43 cellular contexts compared by ENCODE assay signal in the genomic region with DNA sequence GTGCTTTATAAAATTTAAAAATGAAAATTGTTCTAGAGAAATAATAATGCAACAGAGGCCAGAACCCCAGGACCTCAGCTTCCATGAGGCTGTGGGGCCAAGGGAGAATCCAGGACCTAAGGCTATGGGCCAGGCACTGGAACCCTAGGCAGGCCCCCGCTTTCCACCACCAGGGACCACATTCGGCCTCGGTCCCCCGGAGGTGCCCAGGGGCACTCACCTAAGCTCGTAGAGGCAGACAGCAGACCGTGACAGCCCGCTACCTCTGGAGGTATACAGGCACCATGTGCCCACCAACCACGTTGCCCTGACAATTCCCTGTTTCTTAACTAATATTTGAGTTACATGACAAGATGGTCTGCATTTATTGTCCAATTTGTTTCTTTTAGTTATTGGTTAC. TPM values are rescaled to one million over a fixed set of nuclear protein-coding genes. Genes with fewer than 3 reads are reported as not detected.
"Had no signal": no experiment of that assay in that cellular context is flagged by ENCODE, and none has a peak within 500 bp of the region (broad histone marks: within the 10 kb centered on the region; RNA-seq: fewer than 3 reads in every experiment).

No MANE protein-coding gene starts in this region.

- H3K36me3 Mint-ChIP-seq: activated naive CD4-positive, alpha-beta T cell treated with anti-CD3 and anti-CD28 coated beads, Interleukin-2, amount 10 ng/mL, durations not matched to agents 7 days and 5 days; activated naive CD4-positive, alpha-beta T cell treated with anti-CD3 and anti-CD28 coated beads, Interleukin-2, amount 50 U/mL, for 24 hours; activated naive CD4-positive, alpha-beta T cell treated with anti-CD3 and anti-CD28 coated beads, Interleukin-2, amount 50 U/mL, for 72 hours; activated naive CD8-positive, alpha-beta T cell; activated naive CD8-positive, alpha-beta T cell treated with anti-CD3 and anti-CD28 coated beads for 36 hours; activated naive CD8-positive, alpha-beta T cell treated with anti-CD3 and anti-CD28 coated beads, Interleukin-2, amount 10 ng/mL, durations not matched to agents 7 days and 5 days; brain had no signal

- H3K27ac Mint-ChIP-seq: activated naive CD4-positive, alpha-beta T cell treated with anti-CD3 and anti-CD28 coated beads for 36 hours; activated naive CD4-positive, alpha-beta T cell treated with anti-CD3 and anti-CD28 coated beads, Interleukin-2, amount 10 ng/mL, durations not matched to agents 7 days and 5 days; activated naive CD4-positive, alpha-beta T cell treated with anti-CD3 and anti-CD28 coated beads, Interleukin-2, amount 50 U/mL, for 24 hours; activated naive CD4-positive, alpha-beta T cell treated with anti-CD3 and anti-CD28 coated beads, Interleukin-2, amount 50 U/mL, for 72 hours; activated naive CD8-positive, alpha-beta T cell; activated naive CD8-positive, alpha-beta T cell treated with anti-CD3 and anti-CD28 coated beads for 36 hours; activated naive CD8-positive, alpha-beta T cell treated with anti-CD3 and anti-CD28 coated beads, Interleukin-2, amount 10 ng/mL, durations not matched to agents 7 days and 5 days; activated naive CD8-positive, alpha-beta T cell treated with anti-CD3 and anti-CD28 coated beads, Interleukin-2, amount 50 U/mL, for 24 hours; activated T-cell treated with anti-CD3 and anti-CD28 coated beads, Interleukin-2, amount 50 U/mL, for 24 hours; activated T-cell treated with anti-CD3 and anti-CD28 coated beads, Interleukin-2, amount 50 U/mL, for 72 hours; activated T-helper 1 cell treated with anti-CD3 and anti-CD28 coated beads, Interleukin-12 subunit alpha, Interleukin-12 subunit beta, Interleukin-2, Interleukin-4 antibody, amounts not matched to agents 30 ng/mL and 10 ng/mL and 1 ng/mL, durations not matched to agents 14 hours and 24 hours and 36 hours; activated T-helper 17 cell treated with anti-CD3 and anti-CD28 coated beads, Interleukin-2, amount 50 U/mL, for 72 hours; activated T-helper 2 cell treated with anti-CD3 and anti-CD28 coated beads, Interferon-gamma antibody, Interleukin-2, Interleukin-4, amounts not matched to agents 10 μg/mL and 5 μg/mL and 100 μg/mL, durations not matched to agents 14 hours and 24 hours and 36 hours; brain had no signal

- H3K4me1 Mint-ChIP-seq: activated naive CD4-positive, alpha-beta T cell treated with anti-CD3 and anti-CD28 coated beads, Interleukin-2, amount 10 ng/mL, durations not matched to agents 7 days and 5 days; activated naive CD4-positive, alpha-beta T cell treated with anti-CD3 and anti-CD28 coated beads, Interleukin-2, amount 50 U/mL, for 24 hours; activated naive CD8-positive, alpha-beta T cell treated with anti-CD3 and anti-CD28 coated beads for 36 hours; activated naive CD8-positive, alpha-beta T cell treated with anti-CD3 and anti-CD28 coated beads, Interleukin-2, amount 10 ng/mL, durations not matched to agents 7 days and 5 days; activated naive CD8-positive, alpha-beta T cell treated with anti-CD3 and anti-CD28 coated beads, Interleukin-2, amount 50 U/mL, for 24 hours; activated T-helper 17 cell treated with anti-CD3 and anti-CD28 coated beads, Interleukin-2, amount 50 U/mL, for 72 hours; brain; central memory CD8-positive, alpha-beta T cell had no signal

- H3K9me3 ChIP-seq: adrenal gland, ascending aorta, body of pancreas, breast epithelium had no signal

- ATAC-seq: activated naive CD4-positive, alpha-beta T cell treated with anti-CD3 and anti-CD28 coated beads, Interleukin-2, amount 50 U/mL, for 72 hours; activated naive CD8-positive, alpha-beta T cell treated with anti-CD3 and anti-CD28 coated beads, Interleukin-2, amount 50 U/mL, for 24 hours; activated T-cell treated with anti-CD3 and anti-CD28 coated beads, Interleukin-2, amount 50 U/mL, for 4 hours; activated T-cell treated with anti-CD3 and anti-CD28 coated beads, Interleukin-2, amount 50 U/mL, for 72 hours; activated T-helper 17 cell treated with anti-CD3 and anti-CD28 coated beads, Interleukin-2, amount 50 U/mL, for 72 hours; body of pancreas had no signal

- DNase-seq: activated effector memory CD4-positive, alpha-beta T cell treated with anti-CD3 and anti-CD28 coated beads, Interleukin-2, amount 50 U/mL, for 16 hours; activated effector memory CD4-positive, alpha-beta T cell treated with Interleukin-2 at 50 U/mL for 16 hours; activated gamma-delta T cell; activated gamma-delta T cell treated with Interleukin-2 at 50 U/mL for 16 hours; activated naive CD4-positive, alpha-beta T cell; activated naive CD4-positive, alpha-beta T cell treated with anti-CD3 and anti-CD28 coated beads for 36 hours; activated naive CD4-positive, alpha-beta T cell treated with anti-CD3 and anti-CD28 coated beads, Interleukin-2, amount 10 ng/mL, durations not matched to agents 7 days and 5 days; activated naive CD4-positive, alpha-beta T cell treated with anti-CD3 and anti-CD28 coated beads, Interleukin-2, amount 50 U/mL, for 16 hours; activated naive CD4-positive, alpha-beta T cell treated with Interleukin-2 at 50 U/mL for 16 hours; activated naive CD8-positive, alpha-beta T cell treated with anti-CD3 and anti-CD28 coated beads for 36 hours; activated naive CD8-positive, alpha-beta T cell treated with anti-CD3 and anti-CD28 coated beads, Interleukin-2, amount 10 ng/mL, durations not matched to agents 7 days and 5 days; activated naive CD8-positive, alpha-beta T cell treated with anti-CD3 and anti-CD28 coated beads, Interleukin-2, amount 50 U/mL, for 24 hours; activated T-cell treated with anti-CD3 and anti-CD28 coated beads, Interleukin-2, amount 50 U/mL, for 1 hour; activated T-cell treated with anti-CD3 and anti-CD28 coated beads, Interleukin-2, amount 50 U/mL, for 24 hours; activated T-cell treated with anti-CD3 and anti-CD28 coated beads, Interleukin-2, amount 50 U/mL, for 4 hours; activated T-cell treated with anti-CD3 and anti-CD28 coated beads, Interleukin-2, amount 50 U/mL, for 48 hours; activated T-cell treated with anti-CD3 and anti-CD28 coated beads, Interleukin-2, amount 50 U/mL, for 72 hours; adrenal gland; amniotic stem cell; amygdala; anterior cingulate cortex; aorta; body of pancreas; brain microvascular endothelial cell; caudate nucleus; central memory CD4-positive, alpha-beta T cell; cerebellar nuclear complex had no signal

- H3K27ac ChIP-seq: adrenal gland, ascending aorta, body of pancreas, brain microvascular endothelial cell, breast epithelium, cardiac muscle cell had no signal

- H3K4me1 ChIP-seq: adrenal gland, ascending aorta, body of pancreas, breast epithelium had no signal

- H3K27me3 ChIP-seq: adrenal gland, ascending aorta, body of pancreas, brain microvascular endothelial cell, breast epithelium, cardiac muscle cell had no signal

- H3K4me3 ChIP-seq: adrenal gland, ascending aorta, body of pancreas, breast epithelium, cardiac muscle cell had no signal

- H3K36me3 ChIP-seq: adrenal gland, ascending aorta, brain microvascular endothelial cell, breast epithelium, cardiac muscle cell had no signal

- H3K27me3 Mint-ChIP-seq: activated naive CD4-positive, alpha-beta T cell treated with anti-CD3 and anti-CD28 coated beads, Interleukin-2, amount 10 ng/mL, durations not matched to agents 7 days and 5 days; activated naive CD8-positive, alpha-beta T cell; activated naive CD8-positive, alpha-beta T cell treated with anti-CD3 and anti-CD28 coated beads for 36 hours; activated naive CD8-positive, alpha-beta T cell treated with anti-CD3 and anti-CD28 coated beads, Interleukin-2, amount 10 ng/mL, durations not matched to agents 7 days and 5 days; activated naive CD8-positive, alpha-beta T cell treated with anti-CD3 and anti-CD28 coated beads, Interleukin-2, amount 50 U/mL, for 24 hours; activated T-cell treated with anti-CD3 and anti-CD28 coated beads, Interleukin-2, amount 50 U/mL, for 24 hours; activated T-helper 17 cell treated with anti-CD3 and anti-CD28 coated beads, Interleukin-2, amount 50 U/mL, for 72 hours; brain; central memory CD8-positive, alpha-beta T cell had no signal

- H3K4me3 Mint-ChIP-seq: activated naive CD4-positive, alpha-beta T cell treated with anti-CD3 and anti-CD28 coated beads for 36 hours; activated naive CD4-positive, alpha-beta T cell treated with anti-CD3 and anti-CD28 coated beads, Interleukin-2, amount 10 ng/mL, durations not matched to agents 7 days and 5 days; activated naive CD4-positive, alpha-beta T cell treated with anti-CD3 and anti-CD28 coated beads, Interleukin-2, amount 50 U/mL, for 24 hours; activated naive CD8-positive, alpha-beta T cell; activated naive CD8-positive, alpha-beta T cell treated with anti-CD3 and anti-CD28 coated beads for 36 hours; activated naive CD8-positive, alpha-beta T cell treated with anti-CD3 and anti-CD28 coated beads, Interleukin-2, amount 10 ng/mL, durations not matched to agents 7 days and 5 days; activated naive CD8-positive, alpha-beta T cell treated with anti-CD3 and anti-CD28 coated beads, Interleukin-2, amount 50 U/mL, for 24 hours; activated T-cell treated with anti-CD3 and anti-CD28 coated beads, Interleukin-2, amount 50 U/mL, for 24 hours; activated T-cell treated with anti-CD3 and anti-CD28 coated beads, Interleukin-2, amount 50 U/mL, for 4 hours; activated T-cell treated with anti-CD3 and anti-CD28 coated beads, Interleukin-2, amount 50 U/mL, for 72 hours; activated T-helper 1 cell treated with anti-CD3 and anti-CD28 coated beads, Interleukin-12 subunit alpha, Interleukin-12 subunit beta, Interleukin-2, Interleukin-4 antibody, amounts not matched to agents 30 ng/mL and 10 ng/mL and 1 ng/mL, durations not matched to agents 14 hours and 24 hours and 36 hours; activated T-helper 17 cell treated with anti-CD3 and anti-CD28 coated beads, Interleukin-2, amount 50 U/mL, for 72 hours; brain; central memory CD8-positive, alpha-beta T cell had no signal

- H3K9me3 Mint-ChIP-seq: activated naive CD4-positive, alpha-beta T cell treated with anti-CD3 and anti-CD28 coated beads for 36 hours; activated naive CD8-positive, alpha-beta T cell treated with anti-CD3 and anti-CD28 coated beads for 36 hours; activated naive CD8-positive, alpha-beta T cell treated with anti-CD3 and anti-CD28 coated beads, Interleukin-2, amount 10 ng/mL, durations not matched to agents 7 days and 5 days; activated naive CD8-positive, alpha-beta T cell treated with anti-CD3 and anti-CD28 coated beads, Interleukin-2, amount 50 U/mL, for 24 hours; activated T-cell treated with anti-CD3 and anti-CD28 coated beads, Interleukin-2, amount 50 U/mL, for 24 hours; activated T-cell treated with anti-CD3 and anti-CD28 coated beads, Interleukin-2, amount 50 U/mL, for 4 hours; activated T-cell treated with anti-CD3 and anti-CD28 coated beads, Interleukin-2, amount 50 U/mL, for 72 hours; activated T-helper 1 cell treated with anti-CD3 and anti-CD28 coated beads, Interleukin-12 subunit alpha, Interleukin-12 subunit beta, Interleukin-2, Interleukin-4 antibody, amounts not matched to agents 30 ng/mL and 10 ng/mL and 1 ng/mL, durations not matched to agents 14 hours and 24 hours and 36 hours; activated T-helper 17 cell treated with anti-CD3 and anti-CD28 coated beads, Interleukin-2, amount 50 U/mL, for 72 hours; activated T-helper 2 cell treated with anti-CD3 and anti-CD28 coated beads, Interferon-gamma antibody, Interleukin-2, Interleukin-4, amounts not matched to agents 10 μg/mL and 5 μg/mL and 100 μg/mL, durations not matched to agents 14 hours and 24 hours and 36 hours; brain had no signal

RNA-seq across cellular contexts. Expression of a gene that starts 49.5 kb away (rescaled TPM):
- total RNA-seq: activated naive CD4-positive, alpha-beta T cell treated with anti-CD3 and anti-CD28 coated beads for 36 hours; activated naive CD4-positive, alpha-beta T cell treated with anti-CD3 and anti-CD28 coated beads, Interleukin-2, amount 50 U/mL, for 72 hours; activated naive CD8-positive, alpha-beta T cell treated with anti-CD3 and anti-CD28 coated beads for 36 hours; activated naive CD8-positive, alpha-beta T cell treated with anti-CD3 and anti-CD28 coated beads, Interleukin-2, amount 10 ng/mL, durations not matched to agents 7 days and 5 days; activated T-cell treated with anti-CD3 and anti-CD28 coated beads, Interleukin-2, amount 50 U/mL, for 4 hours; activated T-cell treated with anti-CD3 and anti-CD28 coated beads, Interleukin-2, amount 50 U/mL, for 72 hours; activated T-helper 1 cell treated with anti-CD3 and anti-CD28 coated beads, Interleukin-12 subunit alpha, Interleukin-12 subunit beta, Interleukin-2, Interleukin-4 antibody, amounts not matched to agents 30 ng/mL and 10 ng/mL and 1 ng/mL, durations not matched to agents 14 hours and 24 hours and 36 hours; activated T-helper 17 cell treated with anti-CD3 and anti-CD28 coated beads, Interleukin-2, amount 50 U/mL, for 72 hours; activated T-helper 2 cell treated with anti-CD3 and anti-CD28 coated beads, Interferon-gamma antibody, Interleukin-2, Interleukin-4, amounts not matched to agents 10 μg/mL and 5 μg/mL and 100 μg/mL, durations not matched to agents 14 hours and 24 hours and 36 hours; aorta; ascending aorta; astrocyte; body of pancreas; breast epithelium; bronchial epithelial cell; cardiac muscle cell; cardiac septum; cerebellum had no signal
- polyA plus RNA-seq: adipose tissue, aorta, cardiac muscle cell had no signal
